6 cellular contexts compared by ENCODE assay signal in the genomic region with DNA sequence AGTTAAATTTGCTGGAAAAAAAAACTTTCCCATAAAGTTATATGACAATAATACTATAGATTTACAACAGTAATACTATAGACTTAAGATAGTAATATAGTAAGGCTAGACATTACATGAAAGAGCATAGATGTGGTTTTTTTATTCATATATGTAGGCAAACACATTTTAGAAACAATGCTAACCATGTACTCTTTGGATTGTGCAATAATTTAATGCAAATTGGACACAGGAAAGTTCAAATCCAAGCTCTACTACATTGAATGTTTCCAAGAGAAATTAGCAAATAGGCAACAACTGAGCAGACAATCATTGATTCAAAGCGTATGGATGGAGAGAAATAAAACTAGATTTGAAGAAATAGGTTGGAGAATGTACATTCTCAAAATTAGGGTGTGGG.
"Had no signal": no experiment of that assay in that cellular context is flagged by ENCODE, and none has a peak within 500 bp of the region (broad histone marks: within the 10 kb centered on the region; RNA-seq: fewer than 3 reads in every experiment).

No MANE protein-coding gene starts in this region.

- ATAC-seq: K562 had no signal

- FAIRE-seq: HTR-8/SVneo, K562 had no signal

- H3K4me3 ChIP-seq: K562 had no signal

- H3K4me2 ChIP-seq: KMS-11 had no signal

- DNase-seq: KBM-7, KG1 had no signal

- H3K27ac ChIP-seq: HL-60, KMS-11 had no signal

- H3K9ac ChIP-seq: KMS-11 had no signal
